8 cellular contexts compared by ENCODE assay signal in genomic region chr2:197152451-197153228, GRCh38.
A peak's percentile ranks its signal among the peaks of the same experiment; 100 is the strongest.
DNase-seq lines count a peak whose midpoint lies in the region; ATAC-seq and TF ChIP-seq lines count a peak whose summit lies in the region.

No MANE protein-coding gene starts in this region.

- H3K27me3 ChIP-seq in Peyer's patch (no peaks in the 10 kb centered on the region), sigmoid colon (no peaks in the 10 kb centered on the region)

- H3K4me1 ChIP-seq in Peyer's patch (peaks cover 0 to 20% (median 12%) of the 10 kb centered on the region in 4 donors), sigmoid colon (peaks cover 0 to 13% (median under 1%) of the 10 kb centered on the region in 4 donors)

- no peak for TF ChIP-seq EP300 in sigmoid colon (IDR thresholded peaks at IDR 0.05)

- H3K36me3 ChIP-seq in Peyer's patch (no peaks in the 10 kb centered on the region), sigmoid colon (no peaks in the 10 kb centered on the region)

- H3K4me3 ChIP-seq in Peyer's patch (no peak overlapping the region), foreskin fibroblast (ENCODE audit: low read depth in 1 of 2, low read length in 2 of 2) (no peak overlapping the region), sigmoid colon (no peak overlapping the region)

- 51 to 85% methylated on average over 7 of the region's 7 CpGs for WGBS in sigmoid colon, 2 donors

- TF ChIP-seq POLR2A in Peyer's patch (IDR thresholded peaks at IDR 0.05) (no peak), sigmoid colon (IDR thresholded peaks at IDR 0.05) (no peak)

- intact Hi-C loops in Right ventricle myocardium inferior (cut with DNase I) (no loop called here), cardiac septum (cut with DNase I) (no loop called here), sigmoid colon (cut with DNase I) (no loop called here)

- H3K9me3 ChIP-seq in Peyer's patch, result no peaks in the 10 kb centered on the region
- no peaks in the 10 kb centered on the region for H3K9me3 ChIP-seq in sigmoid colon

- ATAC-seq in Right ventricle myocardium inferior, result peak; percentile 46
- ATAC-seq in HG02973 (IDR thresholded peaks at IDR 0.05; ENCODE audit: unreplicated experiment), result peak; percentile 71

- peak overlapping the region in 3 of 4 donors; percentile 8 to 78 (median 69) for H3K27ac ChIP-seq in Peyer's patch
- H3K27ac ChIP-seq in sigmoid colon, result peak overlapping the region in 2 of 4 donors; percentile 30 to 34

- DNase-seq in Right ventricle myocardium inferior (ENCODE audit: missing footprints) (no peak), cardiac septum (ENCODE audit: low spot score) (no peak), Peyer's patch (peak in 2 of 3 donors; percentile 64 to 75), foreskin fibroblast (peak; percentile 27 to 60), ecto neural progenitor cell (ENCODE audit: low spot score) (no peak), NCI-H187 treated with DMSO at 0.1 percent for 48 hours (lab: John Stamatoyannopoulos, UW) (no peak), sigmoid colon (no peak)

- TF ChIP-seq CTCF in Peyer's patch (IDR thresholded peaks at IDR 0.05) (peak in 2 of 6 experiments; percentile 26 to 30), foreskin fibroblast (IDR thresholded peaks at IDR 0.05; ENCODE audit: low read depth, low read length) (no peak), sigmoid colon (IDR thresholded peaks at IDR 0.05) (no peak)

Comparison
In these comparisons a context has a peak if more than half of its experiments do, and no peak if none do; other contexts are left out.
1. DNase-seq: peak in Peyer's patch (2 of 3) and foreskin fibroblast (2 of 2); none in Right ventricle myocardium inferior (single experiment), cardiac septum (single experiment), ecto neural progenitor cell (single experiment), NCI-H187 treated with DMSO at 0.1 percent for 48 hours (single experiment) and sigmoid colon (single experiment).